In the genomic region with DNA sequence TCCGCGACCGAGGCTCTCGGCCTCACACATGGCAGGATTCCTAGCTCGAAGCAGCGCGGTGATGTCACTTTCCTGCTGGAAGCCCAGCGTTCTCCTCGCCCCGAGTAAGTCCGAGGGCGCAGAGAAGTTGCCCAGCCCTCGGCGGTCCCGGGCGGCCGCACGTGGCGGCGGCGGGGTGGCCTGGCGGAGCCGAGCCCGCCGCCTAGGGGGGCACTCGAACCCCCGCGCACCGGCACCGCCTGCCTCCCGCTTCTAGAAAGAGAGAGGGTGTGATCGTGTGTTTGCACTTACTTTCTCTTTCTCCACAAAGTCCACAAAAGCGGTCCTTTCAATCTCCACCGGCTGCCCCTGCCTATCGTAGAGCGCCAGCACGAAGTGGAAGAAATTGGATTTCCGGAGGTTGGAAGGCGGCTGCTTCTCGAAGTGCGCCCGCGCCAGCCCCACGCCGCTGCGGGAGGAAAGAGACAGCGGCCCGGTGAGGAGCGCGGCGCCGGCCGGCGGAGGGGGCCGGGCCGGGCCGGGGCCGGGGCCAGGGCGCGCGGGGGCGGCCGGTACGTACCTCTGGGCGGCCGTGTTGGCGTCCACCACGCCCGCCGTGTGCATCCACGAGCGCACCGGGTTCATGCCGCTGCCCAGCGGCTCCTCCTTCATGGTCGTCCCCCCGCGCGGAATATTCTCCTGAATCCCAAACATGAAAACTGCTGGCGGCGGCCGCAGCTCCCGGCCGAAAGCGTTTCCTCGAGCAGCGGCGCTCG, we compare ENCODE assay signal across 8 cellular contexts. TPM values are rescaled to one million over a fixed set of nuclear protein-coding genes. Genes with fewer than 3 reads are reported as not detected.
DNase-seq lines count a peak whose midpoint lies in the region; ATAC-seq and TF ChIP-seq lines count a peak whose summit lies in the region.

No MANE protein-coding gene starts in this region.

- CTCF ChIA-PET in activated CD4-positive, alpha-beta T cell treated with anti-CD3 and anti-CD28 coated beads, Interleukin-2, amount 10 ng/mL, durations not matched to agents 7 days and 5 days (lab: Charles Lee), result no interaction called here

- peaks cover 64% of the 10 kb centered on the region for H3K27me3 Mint-ChIP-seq in activated CD4-positive, alpha-beta T cell treated with anti-CD3 and anti-CD28 coated beads, Interleukin-2, amount 10 ng/mL, durations not matched to agents 7 days and 5 days
- peaks cover 76% of the 10 kb centered on the region for H3K27me3 Mint-ChIP-seq in activated naive CD8-positive, alpha-beta T cell treated with anti-CD3 and anti-CD28 coated beads for 36 hours
- H3K27me3 Mint-ChIP-seq in immature natural killer cell (ENCODE audit: low read depth in 3 of 3), result peaks cover 29 to 59% (median 45%) of the 10 kb centered on the region in 3 donors

- ATAC-seq in HG03196 (IDR thresholded peaks at IDR 0.05; ENCODE audit: unreplicated experiment), result no peak

- 1% methylated on average over 38 of the region's 89 CpGs for WGBS in suprapubic skin

- H3K36me3 Mint-ChIP-seq in activated CD4-positive, alpha-beta T cell treated with anti-CD3 and anti-CD28 coated beads, Interleukin-2, amount 10 ng/mL, durations not matched to agents 7 days and 5 days (ENCODE audit: low read depth), result peaks cover 4% of the 10 kb centered on the region
- H3K36me3 Mint-ChIP-seq in activated naive CD8-positive, alpha-beta T cell treated with anti-CD3 and anti-CD28 coated beads for 36 hours, result peaks cover 3% of the 10 kb centered on the region
- H3K36me3 Mint-ChIP-seq in immature natural killer cell, result no peaks in the 10 kb centered on the region

- peaks cover 17% of the 10 kb centered on the region for H3K4me1 Mint-ChIP-seq in activated CD4-positive, alpha-beta T cell treated with anti-CD3 and anti-CD28 coated beads, Interleukin-2, amount 10 ng/mL, durations not matched to agents 7 days and 5 days
- peaks cover 29% of the 10 kb centered on the region for H3K4me1 Mint-ChIP-seq in activated naive CD8-positive, alpha-beta T cell treated with anti-CD3 and anti-CD28 coated beads for 36 hours
- H3K4me1 Mint-ChIP-seq in immature natural killer cell, result peaks cover 21 to 27% of the 10 kb centered on the region in 2 donors

- peak overlapping the region; percentile 70 for H3K27ac ChIP-seq in suprapubic skin

- POLR2A ChIA-PET in activated CD4-positive, alpha-beta T cell treated with anti-CD3 and anti-CD28 coated beads, Interleukin-2, amount 10 ng/mL, durations not matched to agents 7 days and 5 days (lab: Charles Lee), result no interaction called here

- H3K9me3 ChIP-seq in suprapubic skin, result no peaks in the 10 kb centered on the region

- peak overlapping the region; percentile 58 for H3K4me3 Mint-ChIP-seq in activated CD4-positive, alpha-beta T cell treated with anti-CD3 and anti-CD28 coated beads, Interleukin-2, amount 10 ng/mL, durations not matched to agents 7 days and 5 days
- peak overlapping the region; percentile 65 for H3K4me3 Mint-ChIP-seq in activated naive CD8-positive, alpha-beta T cell treated with anti-CD3 and anti-CD28 coated beads for 36 hours
- H3K4me3 Mint-ChIP-seq in immature natural killer cell, result peak overlapping the region; percentile 74 to 86 (median 83)

- TF ChIP-seq EP300 in suprapubic skin (IDR thresholded peaks at IDR 0.05), result no peak

- H3K36me3 ChIP-seq in suprapubic skin, result no peaks in the 10 kb centered on the region

- peaks cover 54% of the 10 kb centered on the region for H3K4me1 ChIP-seq in suprapubic skin

- TF ChIP-seq POLR2A in suprapubic skin (IDR thresholded peaks at IDR 0.05), result no peak

- H3K9me3 Mint-ChIP-seq in activated CD4-positive, alpha-beta T cell treated with anti-CD3 and anti-CD28 coated beads, Interleukin-2, amount 10 ng/mL, durations not matched to agents 7 days and 5 days, result no peaks in the 10 kb centered on the region
- H3K9me3 Mint-ChIP-seq in activated naive CD8-positive, alpha-beta T cell treated with anti-CD3 and anti-CD28 coated beads for 36 hours, result no peaks in the 10 kb centered on the region
- H3K9me3 Mint-ChIP-seq in immature natural killer cell, result peaks cover 0 to 13% (median 0%) of the 10 kb centered on the region in 6 donors

- peak; percentile 22 for DNase-seq in activated CD4-positive, alpha-beta T cell treated with anti-CD3 and anti-CD28 coated beads, Interleukin-2, amount 10 ng/mL, durations not matched to agents 7 days and 5 days
- no peak for DNase-seq in activated CD4-positive, alpha-beta T cell treated with anti-CD3 and anti-CD28 coated beads, Interleukin-2, amount 50 U/mL, for 4 hours
- DNase-seq in activated naive CD8-positive, alpha-beta T cell treated with anti-CD3 and anti-CD28 coated beads for 36 hours, result no peak
- DNase-seq in immature natural killer cell, result peak in 2 of 3 donors; percentile 11 to 13
- peak in 1 of 2 donors; percentile 74 for DNase-seq in suprapubic skin (ENCODE audit: low spot score in 2 of 2)
- DNase-seq in NCI-H2081 (lab: John Stamatoyannopoulos, UW), result no peak
- no peak for DNase-seq in NCI-H1694 (lab: John Stamatoyannopoulos, UW)

- peak overlapping the region; percentile 75 for H3K27ac Mint-ChIP-seq in activated CD4-positive, alpha-beta T cell treated with anti-CD3 and anti-CD28 coated beads, Interleukin-2, amount 10 ng/mL, durations not matched to agents 7 days and 5 days
- H3K27ac Mint-ChIP-seq in activated naive CD8-positive, alpha-beta T cell treated with anti-CD3 and anti-CD28 coated beads for 36 hours, result no peak overlapping the region
- H3K27ac Mint-ChIP-seq in immature natural killer cell, result peak overlapping the region in 1 of 6 donors; percentile 4

- H3K27me3 ChIP-seq in suprapubic skin, result peaks cover 98% of the 10 kb centered on the region

- H3K4me3 ChIP-seq in suprapubic skin, result peak overlapping the region; percentile 71

- no peak for TF ChIP-seq CTCF in suprapubic skin (IDR thresholded peaks at IDR 0.05)

RNA-seq across cellular contexts. Expression of gene EBF3, which starts 0.8 kb away (rescaled TPM):
- total RNA-seq in activated CD4-positive, alpha-beta T cell treated with anti-CD3 and anti-CD28 coated beads, Interleukin-2, amount 10 ng/mL, durations not matched to agents 7 days and 5 days, result not detected
- not detected for total RNA-seq in activated naive CD8-positive, alpha-beta T cell treated with anti-CD3 and anti-CD28 coated beads for 36 hours
- not detected for polyA plus RNA-seq in immature natural killer cell
- 1 to 10 TPM; 1.4 to 4.2 (median 2.4) TPM for total RNA-seq in suprapubic skin

Comparison
In these comparisons a context has a peak if more than half of its experiments do, and no peak if none do; other contexts are left out.
1. DNase-seq: peak in activated CD4-positive, alpha-beta T cell treated with anti-CD3 and anti-CD28 coated beads, Interleukin-2, amount 10 ng/mL, durations not matched to agents 7 days and 5 days (single experiment) and immature natural killer cell (2 of 3); none in activated CD4-positive, alpha-beta T cell treated with anti-CD3 and anti-CD28 coated beads, Interleukin-2, amount 50 U/mL, for 4 hours (0 of 2), activated naive CD8-positive, alpha-beta T cell treated with anti-CD3 and anti-CD28 coated beads for 36 hours (single experiment), NCI-H2081 (0 of 2) and NCI-H1694 (single experiment).
2. Peak in every context shown above with its lines, with median percentiles within 50 percentile points of each other: H3K4me3 Mint-ChIP-seq.